Comparison of ENCODE assay signal across 1 cellular context in genomic region chr7:82434275-82435022, GRCh38.
TF ChIP-seq lines count a peak whose summit lies in the region.

No MANE protein-coding gene starts in this region.

TF ChIP-seq in GM12878, 131 proteins besides CTCF, POLR2A, EP300 and RAD21:
- TF ChIP-seq POLR2AphosphoS5 (IDR thresholded peaks at IDR 0.05; ENCODE audit: low read length), result no peak
- no peak for TF ChIP-seq RELA (IDR thresholded peaks at IDR 0.05; ENCODE audit: borderline replicate concordance, partially characterized antibody)
- TF ChIP-seq MTA2 (IDR thresholded peaks at IDR 0.05; ENCODE audit: low read depth), result peak; percentile 80
- TF ChIP-seq RFX5 (IDR thresholded peaks at IDR 0.05; ENCODE audit: low read depth, low read length), result no peak
- no peak for TF ChIP-seq ATF2 (IDR thresholded peaks at IDR 0.05; ENCODE audit: low read length)
- TF ChIP-seq MEF2B (IDR thresholded peaks at IDR 0.05; ENCODE audit: partially characterized antibody, poor library complexity, severe bottlenecking), result no peak
- TF ChIP-seq IKZF1 (conservative IDR thresholded peaks at IDR 0.05), result peak; percentile 87
- TF ChIP-seq RELB (IDR thresholded peaks at IDR 0.05; ENCODE audit: low read depth), result peak; percentile 42; the same call in 1 of the 2 replicates
- peak; percentile 97 for TF ChIP-seq NR2F1 (conservative IDR thresholded peaks at IDR 0.05)
- peak; percentile 50 for TF ChIP-seq ZNF687 (IDR thresholded peaks at IDR 0.05)
- no peak for TF ChIP-seq SUZ12 (IDR thresholded peaks at IDR 0.05; ENCODE audit: unreplicated experiment)
- TF ChIP-seq EED (IDR thresholded peaks at IDR 0.05; ENCODE audit: low read depth), result no peak
- TF ChIP-seq ETV6 (conservative IDR thresholded peaks at IDR 0.05 in 1 of 2, IDR thresholded peaks at IDR 0.05 in 1 of 2; ENCODE audit: borderline replicate concordance in 1 of 2, low read depth in 1 of 2), result no peak
- TF ChIP-seq CBX5 (IDR thresholded peaks at IDR 0.05; ENCODE audit: low read depth), result no peak
- no peak for TF ChIP-seq TCF12 (IDR thresholded peaks at IDR 0.05; ENCODE audit: low read depth, low read length)
- TF ChIP-seq CEBPZ (IDR thresholded peaks at IDR 0.05; ENCODE audit: low read depth, low read length), result no peak
- TF ChIP-seq SKIL (IDR thresholded peaks at IDR 0.05; ENCODE audit: low read depth, poor library complexity, severe bottlenecking), result no peak
- no peak for TF ChIP-seq PAX5 (IDR thresholded peaks at IDR 0.05; ENCODE audit: borderline replicate concordance, low read depth, low read length)
- no peak for TF ChIP-seq BCLAF1 (IDR thresholded peaks at IDR 0.05)
- TF ChIP-seq NR2C1 (IDR thresholded peaks at IDR 0.05), result peak; percentile 53; the same call in 1 of the 2 replicates
- TF ChIP-seq RAD51 (IDR thresholded peaks at IDR 0.05), result peak; percentile 67
- no peak for TF ChIP-seq ZNF217 (IDR thresholded peaks at IDR 0.05)
- TF ChIP-seq MYB (IDR thresholded peaks at IDR 0.05; ENCODE audit: borderline replicate concordance, low read depth, low read length), result no peak
- TF ChIP-seq CHD4 (IDR thresholded peaks at IDR 0.05), result no peak
- TF ChIP-seq DPF2 (IDR thresholded peaks at IDR 0.05), result peak; percentile 53; the same call in 1 of the 2 replicates
- no peak for TF ChIP-seq NFIC (IDR thresholded peaks at IDR 0.05; ENCODE audit: low read depth, low read length)
- TF ChIP-seq KAT2A (conservative IDR thresholded peaks at IDR 0.05; ENCODE audit: control insufficient read depth, low read depth, low read length), result no peak
- no peak for TF ChIP-seq HDAC6 (IDR thresholded peaks at IDR 0.05; ENCODE audit: unreplicated experiment)
- TF ChIP-seq HDGF (IDR thresholded peaks at IDR 0.05), result no peak
- no peak for TF ChIP-seq CHD2 (IDR thresholded peaks at IDR 0.05; ENCODE audit: borderline replicate concordance, low read depth, low read length)
- 0 out of 4 replicates have a peak, but pooled peaks of 1 of the 2 experiments have one; percentile 35 for TF ChIP-seq BHLHE40 (IDR thresholded peaks at IDR 0.05; ENCODE audit: borderline replicate concordance in 1 of 2, low read depth in 2 of 2, low read length in 1 of 2)
- 0 out of 2 replicates have a peak, but pooled peaks have one; percentile 30 for TF ChIP-seq BMI1 (IDR thresholded peaks at IDR 0.05; ENCODE audit: borderline replicate concordance)
- TF ChIP-seq MEF2A (IDR thresholded peaks at IDR 0.05; ENCODE audit: insufficient read depth, low read depth, low read length), result no peak
- TF ChIP-seq MXI1 (IDR thresholded peaks at IDR 0.05; ENCODE audit: low read depth, low read length), result no peak
- TF ChIP-seq SP1 (IDR thresholded peaks at IDR 0.05; ENCODE audit: low read depth, low read length), result no peak
- peak; percentile 73 to 83; a peak in 2 of 4 replicates for TF ChIP-seq IKZF2 (IDR thresholded peaks at IDR 0.05)
- TF ChIP-seq TCF7 (IDR thresholded peaks at IDR 0.05; ENCODE audit: borderline replicate concordance), result no peak
- no peak for TF ChIP-seq SRF (IDR thresholded peaks at IDR 0.05; ENCODE audit: low read depth in 2 of 2, low read length in 2 of 2)
- no peak for TF ChIP-seq BRCA1 (IDR thresholded peaks at IDR 0.05; ENCODE audit: low read depth, low read length)
- TF ChIP-seq TAF1 (IDR thresholded peaks at IDR 0.05; ENCODE audit: borderline replicate concordance, low read depth, low read length), result no peak
